In the genomic region with DNA sequence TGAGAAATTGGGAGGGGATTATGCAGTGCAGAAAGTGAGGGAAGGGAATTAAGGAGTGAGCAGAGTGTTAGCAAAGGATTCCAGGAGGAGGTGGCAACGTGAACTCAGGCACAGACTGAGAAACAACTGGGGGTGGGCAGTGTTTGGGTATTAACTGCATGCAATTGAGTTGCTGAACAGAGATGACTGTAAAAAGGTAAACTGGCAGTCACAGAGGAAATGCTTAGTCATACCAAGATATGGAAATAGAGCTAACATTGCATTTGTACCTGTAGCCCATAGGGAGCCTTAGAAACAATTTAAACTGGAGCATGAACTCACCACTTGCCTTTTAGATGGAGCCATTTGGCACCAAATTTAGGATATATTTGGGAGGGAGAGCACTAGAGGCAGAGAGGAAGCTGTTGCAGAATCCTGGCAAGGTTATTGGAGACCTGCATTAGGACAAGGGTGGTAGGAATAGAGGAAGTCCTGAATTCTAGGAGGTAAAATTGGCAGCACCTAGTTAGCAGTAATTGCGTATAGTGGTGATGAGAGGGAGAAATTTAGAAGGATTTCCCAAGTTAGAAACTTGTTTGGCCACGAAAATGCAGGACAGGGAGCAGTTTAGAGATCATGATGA, we compare ENCODE assay signal across 1 cellular context.
TF ChIP-seq lines count a peak whose summit lies in the region.

No MANE protein-coding gene starts in this region.

TF ChIP-seq in GM23338, 12 proteins besides CTCF, POLR2A, EP300 and RAD21 (continued from another document):
- TF ChIP-seq, protein P1, sequence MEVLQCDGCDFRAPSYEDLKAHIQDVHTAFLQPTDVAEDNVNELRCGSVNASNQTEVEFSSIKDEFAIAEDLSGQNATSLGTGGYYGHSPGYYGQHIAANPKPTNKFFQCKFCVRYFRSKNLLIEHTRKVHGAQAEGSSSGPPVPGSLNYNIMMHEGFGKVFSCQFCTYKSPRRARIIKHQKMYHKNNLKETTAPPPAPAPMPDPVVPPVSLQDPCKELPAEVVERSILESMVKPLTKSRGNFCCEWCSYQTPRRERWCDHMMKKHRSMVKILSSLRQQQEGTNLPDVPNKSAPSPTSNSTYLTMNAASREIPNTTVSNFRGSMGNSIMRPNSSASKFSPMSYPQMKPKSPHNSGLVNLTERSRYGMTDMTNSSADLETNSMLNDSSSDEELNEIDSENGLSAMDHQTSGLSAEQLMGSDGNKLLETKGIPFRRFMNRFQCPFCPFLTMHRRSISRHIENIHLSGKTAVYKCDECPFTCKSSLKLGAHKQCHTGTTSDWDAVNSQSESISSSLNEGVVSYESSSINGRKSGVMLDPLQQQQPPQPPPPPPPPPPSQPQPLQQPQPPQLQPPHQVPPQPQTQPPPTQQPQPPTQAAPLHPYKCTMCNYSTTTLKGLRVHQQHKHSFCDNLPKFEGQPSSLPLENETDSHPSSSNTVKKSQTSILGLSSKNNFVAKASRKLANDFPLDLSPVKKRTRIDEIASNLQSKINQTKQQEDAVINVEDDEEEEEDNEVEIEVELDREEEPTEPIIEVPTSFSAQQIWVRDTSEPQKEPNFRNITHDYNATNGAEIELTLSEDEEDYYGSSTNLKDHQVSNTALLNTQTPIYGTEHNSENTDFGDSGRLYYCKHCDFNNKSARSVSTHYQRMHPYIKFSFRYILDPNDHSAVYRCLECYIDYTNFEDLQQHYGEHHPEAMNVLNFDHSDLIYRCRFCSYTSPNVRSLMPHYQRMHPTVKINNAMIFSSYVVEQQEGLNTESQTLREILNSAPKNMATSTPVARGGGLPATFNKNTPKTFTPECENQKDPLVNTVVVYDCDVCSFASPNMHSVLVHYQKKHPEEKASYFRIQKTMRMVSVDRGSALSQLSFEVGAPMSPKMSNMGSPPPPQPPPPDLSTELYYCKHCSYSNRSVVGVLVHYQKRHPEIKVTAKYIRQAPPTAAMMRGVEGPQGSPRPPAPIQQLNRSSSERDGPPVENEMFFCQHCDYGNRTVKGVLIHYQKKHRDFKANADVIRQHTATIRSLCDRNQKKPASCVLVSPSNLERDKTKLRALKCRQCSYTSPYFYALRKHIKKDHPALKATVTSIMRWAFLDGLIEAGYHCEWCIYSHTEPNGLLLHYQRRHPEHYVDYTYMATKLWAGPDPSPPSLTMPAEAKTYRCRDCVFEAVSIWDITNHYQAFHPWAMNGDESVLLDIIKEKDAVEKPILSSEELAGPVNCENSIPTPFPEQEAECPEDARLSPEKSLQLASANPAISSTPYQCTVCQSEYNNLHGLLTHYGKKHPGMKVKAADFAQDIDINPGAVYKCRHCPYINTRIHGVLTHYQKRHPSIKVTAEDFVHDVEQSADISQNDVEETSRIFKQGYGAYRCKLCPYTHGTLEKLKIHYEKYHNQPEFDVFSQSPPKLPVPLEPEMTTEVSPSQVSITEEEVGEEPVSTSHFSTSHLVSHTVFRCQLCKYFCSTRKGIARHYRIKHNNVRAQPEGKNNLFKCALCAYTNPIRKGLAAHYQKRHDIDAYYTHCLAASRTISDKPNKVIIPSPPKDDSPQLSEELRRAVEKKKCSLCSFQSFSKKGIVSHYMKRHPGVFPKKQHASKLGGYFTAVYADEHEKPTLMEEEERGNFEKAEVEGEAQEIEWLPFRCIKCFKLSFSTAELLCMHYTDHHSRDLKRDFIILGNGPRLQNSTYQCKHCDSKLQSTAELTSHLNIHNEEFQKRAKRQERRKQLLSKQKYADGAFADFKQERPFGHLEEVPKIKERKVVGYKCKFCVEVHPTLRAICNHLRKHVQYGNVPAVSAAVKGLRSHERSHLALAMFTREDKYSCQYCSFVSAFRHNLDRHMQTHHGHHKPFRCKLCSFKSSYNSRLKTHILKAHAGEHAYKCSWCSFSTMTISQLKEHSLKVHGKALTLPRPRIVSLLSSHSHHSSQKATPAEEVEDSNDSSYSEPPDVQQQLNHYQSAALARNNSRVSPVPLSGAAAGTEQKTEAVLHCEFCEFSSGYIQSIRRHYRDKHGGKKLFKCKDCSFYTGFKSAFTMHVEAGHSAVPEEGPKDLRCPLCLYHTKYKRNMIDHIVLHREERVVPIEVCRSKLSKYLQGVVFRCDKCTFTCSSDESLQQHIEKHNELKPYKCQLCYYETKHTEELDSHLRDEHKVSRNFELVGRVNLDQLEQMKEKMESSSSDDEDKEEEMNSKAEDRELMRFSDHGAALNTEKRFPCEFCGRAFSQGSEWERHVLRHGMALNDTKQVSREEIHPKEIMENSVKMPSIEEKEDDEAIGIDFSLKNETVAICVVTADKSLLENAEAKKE (CRISPR knock-in tag; IDR thresholded peaks at IDR 0.05), result no peak
- TF ChIP-seq STAT1 (IDR thresholded peaks at IDR 0.05; ENCODE audit: unreplicated experiment) (no peak), EZH2 (IDR thresholded peaks at IDR 0.05; ENCODE audit: low read depth, unreplicated experiment) (no peak), ZNF331 (CRISPR knock-in tag; IDR thresholded peaks at IDR 0.05; ENCODE audit: low read depth) (no peak), EZH2phosphoT487 (IDR thresholded peaks at IDR 0.05; ENCODE audit: unreplicated experiment) (no peak), JUNB (IDR thresholded peaks at IDR 0.05; ENCODE audit: unreplicated experiment) (no peak), ETS1 (IDR thresholded peaks at IDR 0.05) (no peak)
